ENCODE assay signal across 9 cellular contexts in genomic region chr17:75571197-75571884, GRCh38. TPM values are rescaled to one million over a fixed set of nuclear protein-coding genes. Genes with fewer than 3 reads are reported as not detected.
DNase-seq lines count a peak whose midpoint lies in the region; ATAC-seq and TF ChIP-seq lines count a peak whose summit lies in the region.
"Had no signal": no experiment of that assay in that cellular context is flagged by ENCODE, and none has a peak within 500 bp of the region (broad histone marks: within the 10 kb centered on the region; RNA-seq: fewer than 3 reads in every experiment).

No MANE protein-coding gene starts in this region.

- H3K79me2 ChIP-seq in GM23338 (replicated peaks; ENCODE audit: insufficient read depth) = no peaks in the 10 kb centered on the region

- H3K4me1 ChIP-seq in right cardiac atrium (ENCODE audit: control insufficient read depth, insufficient read depth, low read length) (no peaks in the 10 kb centered on the region), upper lobe of right lung (no peaks in the 10 kb centered on the region), GM23338 (ENCODE audit: insufficient read depth) (no peaks in the 10 kb centered on the region)

- H3K9me3 Mint-ChIP-seq in GM23338 = no peaks in the 10 kb centered on the region
- H3K9me3 Mint-ChIP-seq: CD4-positive, alpha-beta T cell had no signal

- H3K4me3 Mint-ChIP-seq in GM23338 = no peak overlapping the region
- H3K4me3 Mint-ChIP-seq: CD4-positive, alpha-beta T cell had no signal

- H3K9me2 ChIP-seq in GM23338 (ENCODE audit: insufficient read depth) = no peaks in the 10 kb centered on the region

- TF ChIP-seq CTCF in upper lobe of right lung (IDR thresholded peaks at IDR 0.05) (no peak), GM23338 (conservative IDR thresholded peaks at IDR 0.05; ENCODE audit: low read depth in 2 of 2) (no peak)

- H3K4me1 Mint-ChIP-seq in GM23338 = no peaks in the 10 kb centered on the region; the same call in 2 of the 3 replicates

- H3K4me3 ChIP-seq in right cardiac atrium (ENCODE audit: low read length) = no peak overlapping the region
- no peak overlapping the region for H3K4me3 ChIP-seq in upper lobe of right lung
- H3K4me3 ChIP-seq in GM23338 = no peak overlapping the region

- peak; percentile 34 for ATAC-seq in Right ventricle myocardium inferior
- peak; percentile 17 to 28 for ATAC-seq in right cardiac atrium
- ATAC-seq in upper lobe of right lung = peak; percentile 80
- ATAC-seq in HG03025 (IDR thresholded peaks at IDR 0.05; ENCODE audit: low FRiP score, unreplicated experiment) = no peak
- ATAC-seq in GM23338 = no peak

- no peaks in the 10 kb centered on the region for H4K20me1 ChIP-seq in GM23338 (replicated peaks; ENCODE audit: insufficient read depth)

- H3K27me3 ChIP-seq in right cardiac atrium (ENCODE audit: control insufficient read depth, insufficient read depth) (no peaks in the 10 kb centered on the region), upper lobe of right lung (no peaks in the 10 kb centered on the region), GM23338 (ENCODE audit: insufficient read depth) (no peaks in the 10 kb centered on the region)

- H3K36me3 ChIP-seq in upper lobe of right lung = peaks cover 6% of the 10 kb centered on the region
- no peaks in the 10 kb centered on the region for H3K36me3 ChIP-seq in GM23338 (ENCODE audit: insufficient read depth)

- peaks cover 3% of the 10 kb centered on the region; the same call in 1 of the 3 replicates for H3K36me3 Mint-ChIP-seq in GM23338 (ENCODE audit: low read depth)

- H3K9me3 ChIP-seq in right cardiac atrium (ENCODE audit: control insufficient read depth, low read length) = no peaks in the 10 kb centered on the region
- no peaks in the 10 kb centered on the region for H3K9me3 ChIP-seq in upper lobe of right lung

- DNase-seq in Right ventricle myocardium inferior (ENCODE audit: missing footprints) (peak; percentile 85), cardiac septum (ENCODE audit: low spot score) (no peak), SIG-M5 treated with dmso at 0.1 percent for 504 hours (lab: John Stamatoyannopoulos, UW; ENCODE audit: unreplicated experiment) (peak; percentile 98), right cardiac atrium (peak in 2 of 3 donors; percentile 57 to 73), upper lobe of right lung (peak; percentile 67), iPS-NIHi7 (ENCODE audit: extremely low spot score) (no peak), GM23338 (ENCODE audit: low spot score) (no peak)
- DNase-seq: CD4-positive, alpha-beta T cell had no signal

- H3K27me3 Mint-ChIP-seq in GM23338 (ENCODE audit: insufficient read depth, low read depth, poor library complexity) = peaks cover 1% of the 10 kb centered on the region
- H3K27me3 Mint-ChIP-seq: CD4-positive, alpha-beta T cell had no signal

- H3K27ac ChIP-seq in right cardiac atrium (ENCODE audit: low read length) (no peak overlapping the region), upper lobe of right lung (peak overlapping the region; percentile 66), GM23338 (ENCODE audit: low read depth) (no peak overlapping the region; the same call in 1 of the 2 replicates)

- no peak overlapping the region for H2AFZ ChIP-seq in GM23338

- intact Hi-C loops in Right ventricle myocardium inferior (cut with DNase I) = no loop called here
- intact Hi-C loops in cardiac septum (cut with DNase I) = no loop called here
- intact Hi-C loops in right cardiac atrium (cut with DNase I) = no loop called here
- intact Hi-C loops in upper lobe of right lung (cut with DNase I) = no loop called here

- H3F3A ChIP-seq in GM23338 (replicated peaks; ENCODE audit: low read depth) = no peaks in the 10 kb centered on the region

- 77% methylated on average over 15 of the region's 15 CpGs for WGBS in right cardiac atrium

- H3K27ac Mint-ChIP-seq in GM23338 = no peak overlapping the region
- H3K27ac Mint-ChIP-seq: CD4-positive, alpha-beta T cell had no signal

- H3K4me2 ChIP-seq in GM23338 = no peak overlapping the region

TF ChIP-seq in GM23338, 12 proteins besides CTCF, POLR2A, EP300 and RAD21 (continues in another document):
- no peak for TF ChIP-seq JUNB (IDR thresholded peaks at IDR 0.05; ENCODE audit: unreplicated experiment)
- TF ChIP-seq, protein P1, sequence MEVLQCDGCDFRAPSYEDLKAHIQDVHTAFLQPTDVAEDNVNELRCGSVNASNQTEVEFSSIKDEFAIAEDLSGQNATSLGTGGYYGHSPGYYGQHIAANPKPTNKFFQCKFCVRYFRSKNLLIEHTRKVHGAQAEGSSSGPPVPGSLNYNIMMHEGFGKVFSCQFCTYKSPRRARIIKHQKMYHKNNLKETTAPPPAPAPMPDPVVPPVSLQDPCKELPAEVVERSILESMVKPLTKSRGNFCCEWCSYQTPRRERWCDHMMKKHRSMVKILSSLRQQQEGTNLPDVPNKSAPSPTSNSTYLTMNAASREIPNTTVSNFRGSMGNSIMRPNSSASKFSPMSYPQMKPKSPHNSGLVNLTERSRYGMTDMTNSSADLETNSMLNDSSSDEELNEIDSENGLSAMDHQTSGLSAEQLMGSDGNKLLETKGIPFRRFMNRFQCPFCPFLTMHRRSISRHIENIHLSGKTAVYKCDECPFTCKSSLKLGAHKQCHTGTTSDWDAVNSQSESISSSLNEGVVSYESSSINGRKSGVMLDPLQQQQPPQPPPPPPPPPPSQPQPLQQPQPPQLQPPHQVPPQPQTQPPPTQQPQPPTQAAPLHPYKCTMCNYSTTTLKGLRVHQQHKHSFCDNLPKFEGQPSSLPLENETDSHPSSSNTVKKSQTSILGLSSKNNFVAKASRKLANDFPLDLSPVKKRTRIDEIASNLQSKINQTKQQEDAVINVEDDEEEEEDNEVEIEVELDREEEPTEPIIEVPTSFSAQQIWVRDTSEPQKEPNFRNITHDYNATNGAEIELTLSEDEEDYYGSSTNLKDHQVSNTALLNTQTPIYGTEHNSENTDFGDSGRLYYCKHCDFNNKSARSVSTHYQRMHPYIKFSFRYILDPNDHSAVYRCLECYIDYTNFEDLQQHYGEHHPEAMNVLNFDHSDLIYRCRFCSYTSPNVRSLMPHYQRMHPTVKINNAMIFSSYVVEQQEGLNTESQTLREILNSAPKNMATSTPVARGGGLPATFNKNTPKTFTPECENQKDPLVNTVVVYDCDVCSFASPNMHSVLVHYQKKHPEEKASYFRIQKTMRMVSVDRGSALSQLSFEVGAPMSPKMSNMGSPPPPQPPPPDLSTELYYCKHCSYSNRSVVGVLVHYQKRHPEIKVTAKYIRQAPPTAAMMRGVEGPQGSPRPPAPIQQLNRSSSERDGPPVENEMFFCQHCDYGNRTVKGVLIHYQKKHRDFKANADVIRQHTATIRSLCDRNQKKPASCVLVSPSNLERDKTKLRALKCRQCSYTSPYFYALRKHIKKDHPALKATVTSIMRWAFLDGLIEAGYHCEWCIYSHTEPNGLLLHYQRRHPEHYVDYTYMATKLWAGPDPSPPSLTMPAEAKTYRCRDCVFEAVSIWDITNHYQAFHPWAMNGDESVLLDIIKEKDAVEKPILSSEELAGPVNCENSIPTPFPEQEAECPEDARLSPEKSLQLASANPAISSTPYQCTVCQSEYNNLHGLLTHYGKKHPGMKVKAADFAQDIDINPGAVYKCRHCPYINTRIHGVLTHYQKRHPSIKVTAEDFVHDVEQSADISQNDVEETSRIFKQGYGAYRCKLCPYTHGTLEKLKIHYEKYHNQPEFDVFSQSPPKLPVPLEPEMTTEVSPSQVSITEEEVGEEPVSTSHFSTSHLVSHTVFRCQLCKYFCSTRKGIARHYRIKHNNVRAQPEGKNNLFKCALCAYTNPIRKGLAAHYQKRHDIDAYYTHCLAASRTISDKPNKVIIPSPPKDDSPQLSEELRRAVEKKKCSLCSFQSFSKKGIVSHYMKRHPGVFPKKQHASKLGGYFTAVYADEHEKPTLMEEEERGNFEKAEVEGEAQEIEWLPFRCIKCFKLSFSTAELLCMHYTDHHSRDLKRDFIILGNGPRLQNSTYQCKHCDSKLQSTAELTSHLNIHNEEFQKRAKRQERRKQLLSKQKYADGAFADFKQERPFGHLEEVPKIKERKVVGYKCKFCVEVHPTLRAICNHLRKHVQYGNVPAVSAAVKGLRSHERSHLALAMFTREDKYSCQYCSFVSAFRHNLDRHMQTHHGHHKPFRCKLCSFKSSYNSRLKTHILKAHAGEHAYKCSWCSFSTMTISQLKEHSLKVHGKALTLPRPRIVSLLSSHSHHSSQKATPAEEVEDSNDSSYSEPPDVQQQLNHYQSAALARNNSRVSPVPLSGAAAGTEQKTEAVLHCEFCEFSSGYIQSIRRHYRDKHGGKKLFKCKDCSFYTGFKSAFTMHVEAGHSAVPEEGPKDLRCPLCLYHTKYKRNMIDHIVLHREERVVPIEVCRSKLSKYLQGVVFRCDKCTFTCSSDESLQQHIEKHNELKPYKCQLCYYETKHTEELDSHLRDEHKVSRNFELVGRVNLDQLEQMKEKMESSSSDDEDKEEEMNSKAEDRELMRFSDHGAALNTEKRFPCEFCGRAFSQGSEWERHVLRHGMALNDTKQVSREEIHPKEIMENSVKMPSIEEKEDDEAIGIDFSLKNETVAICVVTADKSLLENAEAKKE (CRISPR knock-in tag; IDR thresholded peaks at IDR 0.05) = no peak
- TF ChIP-seq EZH2 (IDR thresholded peaks at IDR 0.05; ENCODE audit: low read depth, unreplicated experiment) = no peak
- TF ChIP-seq ZNF114 (CRISPR knock-in tag; IDR thresholded peaks at IDR 0.05) = no peak
- TF ChIP-seq CREB1 (CRISPR knock-in tag; IDR thresholded peaks at IDR 0.05; ENCODE audit: low read depth) = no peak

RNA-seq across cellular contexts. Expression of gene MYO15B, which starts 16.3 kb away (rescaled TPM):
- total RNA-seq in Right ventricle myocardium inferior (43.7 TPM), cardiac septum (62.8 TPM), right cardiac atrium (100 to 1,000 TPM in 1 of 4 donors, 10 to 100 TPM in 3; 75.8 to 131 (median 93.4) TPM), upper lobe of right lung (193 TPM)
- polyA plus RNA-seq in right cardiac atrium (70.9 TPM), GM23338 (2016; fragmentation: Nextera tagmentation; extraction: Ambion mirVana) (3.8 and 6.6 TPM in 2 replicates)
- 7.2 and 12.4 TPM in 2 replicates for total RNA-seq in GM23338 (2014; rRNA removed; shearing (Covaris generic))

RNA-seq across cellular contexts. Expression of gene LLGL2, which starts 45.8 kb away (rescaled TPM):
- total RNA-seq in Right ventricle myocardium inferior (4.1 TPM), cardiac septum (4.7 TPM), right cardiac atrium (10 to 100 TPM in 1 of 4 donors, 1 to 10 TPM in 3; 5.7 to 10.4 (median 7.6) TPM), upper lobe of right lung (133 TPM)
- polyA plus RNA-seq in right cardiac atrium (8.6 TPM), GM23338 (2016; fragmentation: Nextera tagmentation; extraction: Ambion mirVana) (62.5 and 71.9 TPM in 2 replicates)
- total RNA-seq in GM23338 (2014; rRNA removed; shearing (Covaris generic)) = 63.9 and 78.5 TPM in 2 replicates

RNA-seq across cellular contexts. Expression of gene TSEN54, which starts 55.0 kb away (rescaled TPM):
- total RNA-seq in Right ventricle myocardium inferior (6.1 TPM), cardiac septum (7.7 TPM), right cardiac atrium (1 to 10 TPM; 5.9 to 7.1 (median 6.8) TPM), upper lobe of right lung (21.6 TPM)
- polyA plus RNA-seq in right cardiac atrium (9.6 TPM), GM23338 (2016; fragmentation: Nextera tagmentation; extraction: Ambion mirVana) (45.9 and 48.2 TPM in 2 replicates)
- 61.9 and 62.5 TPM in 2 replicates for total RNA-seq in GM23338 (2014; rRNA removed; shearing (Covaris generic))

RNA-seq across cellular contexts. Expression of gene CASKIN2, which starts 56.0 kb away (rescaled TPM):
- total RNA-seq in Right ventricle myocardium inferior = 39.1 TPM
- total RNA-seq in cardiac septum = 48.2 TPM
- 10 to 100 TPM; 38.0 to 50.4 (median 46.4) TPM for total RNA-seq in right cardiac atrium
- polyA plus RNA-seq in right cardiac atrium = 25.9 TPM
- 101 TPM for total RNA-seq in upper lobe of right lung
- 17.7 and 21.5 TPM in 2 replicates for total RNA-seq in GM23338 (2014; rRNA removed; shearing (Covaris generic))
- polyA plus RNA-seq in GM23338 (2016; fragmentation: Nextera tagmentation; extraction: Ambion mirVana) = 4.7 and 4.9 TPM in 2 replicates

Comparison
In these comparisons a context has a peak if more than half of its experiments do, and no peak if none do; other contexts are left out.
1. DNase-seq: peak in Right ventricle myocardium inferior (single experiment), SIG-M5 treated with dmso at 0.1 percent for 504 hours (single experiment), right cardiac atrium (2 of 3) and upper lobe of right lung (single experiment); none in cardiac septum (single experiment), iPS-NIHi7 (single experiment) and GM23338 (single experiment).
2. ATAC-seq: peak in Right ventricle myocardium inferior (single experiment), right cardiac atrium (2 of 2) and upper lobe of right lung (single experiment); none in HG03025 (single experiment) and GM23338 (single experiment).